8 cellular contexts compared by ENCODE assay signal in the genomic region with DNA sequence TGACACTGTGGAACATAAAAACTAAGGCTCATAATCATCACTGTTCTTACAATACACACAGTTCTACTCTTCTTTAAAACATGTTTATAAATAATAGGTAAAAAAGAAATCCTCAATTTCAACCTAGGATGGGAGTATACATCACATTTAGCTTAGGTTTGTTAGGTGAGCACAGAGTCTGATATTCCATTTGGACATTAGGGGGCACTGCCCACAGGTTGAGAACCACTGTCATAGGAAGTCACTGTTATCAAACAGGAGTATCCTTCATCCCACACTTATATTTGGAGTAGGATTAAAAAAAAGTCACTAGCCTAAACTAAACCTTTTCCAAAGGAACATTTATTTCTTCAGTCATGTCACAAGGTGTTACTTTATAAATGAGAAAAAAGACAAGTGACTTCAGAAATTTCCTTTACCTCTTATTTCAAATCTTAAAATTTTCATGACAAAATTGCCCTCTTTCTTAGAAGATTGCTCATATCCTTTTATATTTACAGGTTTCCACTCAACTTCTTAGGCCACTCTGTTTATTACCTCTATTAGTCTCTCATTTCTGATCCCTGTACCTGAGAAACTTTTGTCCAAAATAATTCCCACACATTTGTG.
DNase-seq lines count a peak whose midpoint lies in the region; ATAC-seq, FAIRE-seq and TF ChIP-seq lines count a peak whose summit lies in the region.

No MANE protein-coding gene starts in this region.

- no peaks in the 10 kb centered on the region for H4K20me1 ChIP-seq in HepG2 (ENCODE audit: insufficient read depth, low read length)

- H3K27me3 ChIP-seq in HepG2 (ENCODE audit: control insufficient read depth in 1 of 2, insufficient read depth in 2 of 2, low read length in 2 of 2) (no peaks in the 10 kb centered on the region), tibial artery (no peaks in the 10 kb centered on the region)

- H3K4me2 ChIP-seq in HepG2 (ENCODE audit: low read depth, low read length): no peak overlapping the region

- no peak overlapping the region for H3K4me3 ChIP-seq in HepG2 (replicated peaks in 1 of 3; ENCODE audit: insufficient read depth in 1 of 3, low read depth in 2 of 3, low read length in 3 of 3)
- no peak overlapping the region for H3K4me3 ChIP-seq in tibial artery

- no peak for TF ChIP-seq EP300 in HepG2 (IDR thresholded peaks at IDR 0.05; ENCODE audit: low read depth in 2 of 2, low read length in 2 of 2)
- no peak for TF ChIP-seq EP300 in HepG2 (CRISPR knock-in tag; IDR thresholded peaks at IDR 0.05; ENCODE audit: borderline replicate concordance)

- no peak overlapping the region for H3K27ac ChIP-seq in HepG2 (ENCODE audit: extremely low read length, insufficient read depth, low read length)
- no peak overlapping the region for H3K27ac ChIP-seq in tibial artery

- intact Hi-C loops in HepG2 (cut with micrococcal nuclease; ENCODE audit: unreplicated experiment) (loop anchor here (2.0 kb wide), 2 partner anchors 246 to 438 kb away; no protein-coding TSS in a partner anchor), tibial artery (cut with DNase I; ENCODE audit: low total_unique reads) (no loop called here)

- BruUV-seq in HepG2 (replicated peaks; lab: Mats Ljungman, UMichigan): no TSS peak

- H3K9me3 ChIP-seq in HepG2 (ENCODE audit: low read length): peaks cover 6% of the 10 kb centered on the region; the same call in 1 of the 2 replicates
- peaks cover 0 to 21% (median 17%) of the 10 kb centered on the region in 3 donors for H3K9me3 ChIP-seq in tibial artery

- H3K9ac ChIP-seq in HepG2 (ENCODE audit: insufficient read depth, low read depth, low read length): no peak overlapping the region

- DNase-seq in SIG-M5 treated with dmso at 0.1 percent for 504 hours (lab: John Stamatoyannopoulos, UW; ENCODE audit: unreplicated experiment) (peak; percentile 14), SIG-M5 (lab: John Stamatoyannopoulos, UW) (no peak), HepG2 (ENCODE audit: low spot score) (peak; percentile 16), globus pallidus (ENCODE audit: low spot score) (no peak), tibial artery (no peak), NCI-H1092 (lab: John Stamatoyannopoulos, UW) (no peak)

- FAIRE-seq in HepG2 (lab: Jason Lieb, UNC): peak; percentile 34

- H3K36me3 ChIP-seq in HepG2 (replicated peaks in 1 of 2; ENCODE audit: control insufficient read depth in 1 of 2, insufficient read depth in 2 of 2, low read length in 2 of 2): no peaks in the 10 kb centered on the region
- peaks cover 6 to 19% (median 19%) of the 10 kb centered on the region in 3 donors for H3K36me3 ChIP-seq in tibial artery

- H2AFZ ChIP-seq in HepG2 (ENCODE audit: low read length): no peak overlapping the region

- no peak for TF ChIP-seq POLR2A in HepG2 (IDR thresholded peaks at IDR 0.05; ENCODE audit: insufficient read depth in 1 of 2, low read depth in 2 of 2, low read length in 2 of 2)

- no peak for TF ChIP-seq RAD21 in HepG2 (CRISPR knock-in tag; IDR thresholded peaks at IDR 0.05)

- POLR2A ChIA-PET in HepG2 (lab: Yijun Ruan, JAX): no interaction called here

- in situ Hi-C loops in HepG2 (cut with HindIII; ENCODE audit: extremely low pct_ligation_motif_present, low pct_unique_long_range_greater_than_20kb): no loop called here

- TF ChIP-seq CTCF in HepG2 (CRISPR knock-in tag; IDR thresholded peaks at IDR 0.05) (peak; percentile 53), tibial artery (IDR thresholded peaks at IDR 0.05) (no peak)

- no peaks in the 10 kb centered on the region for H3K79me2 ChIP-seq in HepG2 (ENCODE audit: insufficient read depth, low read length)

- CTCF ChIA-PET in HepG2 (lab: Yijun Ruan, JAX; ENCODE audit: low intra/inter-chr PET ratio, low total read pairs): interaction anchor here (1.1 kb wide), 1 partner anchor 439 kb away, joined by 3 read pairs; no protein-coding TSS in a partner anchor

- H3K4me1 ChIP-seq in HepG2 (ENCODE audit: insufficient read depth, low read length) (no peaks in the 10 kb centered on the region), tibial artery (no peaks in the 10 kb centered on the region)

- ATAC-seq in HG02981 (IDR thresholded peaks at IDR 0.05; ENCODE audit: unreplicated experiment): peak; percentile 75
- ATAC-seq in SK-N-SH treated with all-trans-retinoic acid at 6 μM for 48 hours: peak; percentile 38; the same call in 1 of the 3 replicates
- peak; percentile 75 for ATAC-seq in HepG2

TF ChIP-seq in SK-N-SH treated with all-trans-retinoic acid at 6 μM for 48 hours, 23 proteins besides CTCF, POLR2A, EP300 and RAD21 (continues in another document):
- no peak for TF ChIP-seq OSR1 (CRISPR knock-in tag; IDR thresholded peaks at IDR 0.05)
- TF ChIP-seq ESRRG (CRISPR knock-in tag; IDR thresholded peaks at IDR 0.05): no peak
- TF ChIP-seq, protein P1, sequence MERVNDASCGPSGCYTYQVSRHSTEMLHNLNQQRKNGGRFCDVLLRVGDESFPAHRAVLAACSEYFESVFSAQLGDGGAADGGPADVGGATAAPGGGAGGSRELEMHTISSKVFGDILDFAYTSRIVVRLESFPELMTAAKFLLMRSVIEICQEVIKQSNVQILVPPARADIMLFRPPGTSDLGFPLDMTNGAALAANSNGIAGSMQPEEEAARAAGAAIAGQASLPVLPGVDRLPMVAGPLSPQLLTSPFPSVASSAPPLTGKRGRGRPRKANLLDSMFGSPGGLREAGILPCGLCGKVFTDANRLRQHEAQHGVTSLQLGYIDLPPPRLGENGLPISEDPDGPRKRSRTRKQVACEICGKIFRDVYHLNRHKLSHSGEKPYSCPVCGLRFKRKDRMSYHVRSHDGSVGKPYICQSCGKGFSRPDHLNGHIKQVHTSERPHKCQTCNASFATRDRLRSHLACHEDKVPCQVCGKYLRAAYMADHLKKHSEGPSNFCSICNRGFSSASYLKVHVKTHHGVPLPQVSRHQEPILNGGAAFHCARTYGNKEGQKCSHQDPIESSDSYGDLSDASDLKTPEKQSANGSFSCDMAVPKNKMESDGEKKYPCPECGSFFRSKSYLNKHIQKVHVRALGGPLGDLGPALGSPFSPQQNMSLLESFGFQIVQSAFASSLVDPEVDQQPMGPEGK (CRISPR knock-in tag; IDR thresholded peaks at IDR 0.05; ENCODE audit: borderline replicate concordance): no peak
- no peak for TF ChIP-seq ZFP3 (CRISPR knock-in tag; IDR thresholded peaks at IDR 0.05)

TF ChIP-seq in HepG2, 621 proteins besides CTCF, POLR2A, EP300 and RAD21:
- TF ChIP-seq STAG1 (CRISPR knock-in tag; IDR thresholded peaks at IDR 0.05) (peak; percentile 40), ZC3H4 (CRISPR knock-in tag; IDR thresholded peaks at IDR 0.05; ENCODE audit: borderline replicate concordance) (no peak)

Comparison
In these comparisons a context has a peak if more than half of its experiments do, and no peak if none do; other contexts are left out.
1. DNase-seq: peak in SIG-M5 treated with dmso at 0.1 percent for 504 hours (single experiment) and HepG2 (single experiment); none in SIG-M5 (single experiment), globus pallidus (single experiment), tibial artery (0 of 2) and NCI-H1092 (single experiment).
2. Peak in every context shown above with its lines, with median percentiles within 50 percentile points of each other: ATAC-seq.